In the genomic region with DNA sequence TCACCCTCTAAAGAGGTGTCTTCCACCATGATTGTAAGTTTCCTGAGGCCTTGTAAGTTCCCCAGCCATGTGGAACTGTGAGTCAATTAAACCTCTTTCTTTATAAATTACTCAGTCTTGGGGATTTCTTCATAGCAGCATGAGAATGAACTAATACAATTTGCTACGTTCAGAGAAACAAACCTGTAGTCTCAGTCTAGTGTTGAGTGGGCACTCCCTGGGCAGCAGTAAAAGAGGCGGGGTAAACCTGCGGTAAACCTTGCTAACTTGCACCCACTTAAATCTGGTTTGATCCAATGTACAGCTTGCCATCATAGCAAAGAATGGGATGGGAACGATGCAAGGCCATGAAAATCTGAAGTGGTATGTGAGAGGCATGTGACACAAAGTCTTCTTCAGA, we compare ENCODE assay signal across 17 cellular contexts. TPM values are rescaled to one million over a fixed set of nuclear protein-coding genes. Genes with fewer than 3 reads are reported as not detected.
A peak's percentile ranks its signal among the peaks of the same experiment; 100 is the strongest.
DNase-seq lines count a peak whose midpoint lies in the region; ATAC-seq and TF ChIP-seq lines count a peak whose summit lies in the region.
"Had no signal": no experiment of that assay in that cellular context is flagged by ENCODE, and none has a peak within 500 bp of the region (broad histone marks: within the 10 kb centered on the region; RNA-seq: fewer than 3 reads in every experiment).

No MANE protein-coding gene starts in this region.

- H3K4me1 ChIP-seq in gastroesophageal sphincter, result no peaks in the 10 kb centered on the region
- H3K4me1 ChIP-seq: A549, HAP-1 had no signal

- TF ChIP-seq EP300 in gastroesophageal sphincter (IDR thresholded peaks at IDR 0.05), result no peak

- H3K4me1 Mint-ChIP-seq in type B pancreatic cell (ENCODE audit: unreplicated experiment), result no peaks in the 10 kb centered on the region

- ATAC-seq in gastroesophageal sphincter, result no peak
- ATAC-seq: A549; CD8-positive, alpha-beta T cell; HepG2 had no signal

- H3K9me3 Mint-ChIP-seq in type B pancreatic cell, result no peaks in the 10 kb centered on the region
- H3K9me3 Mint-ChIP-seq: CD8-positive, alpha-beta T cell had no signal

- H3K27me3 ChIP-seq in gastroesophageal sphincter, result no peaks in the 10 kb centered on the region
- H3K27me3 ChIP-seq: BE2C had no signal

- 71 to 94% methylated on average over 2 to 4 of the region's 4 CpGs for WGBS in gastroesophageal sphincter (ENCODE audit: low coverage in 1 of 2), 2 donors

- no peak overlapping the region for H3K27ac Mint-ChIP-seq in type B pancreatic cell
- H3K27ac Mint-ChIP-seq: CD8-positive, alpha-beta T cell had no signal

- H3K27ac ChIP-seq in angular gyrus (ENCODE audit: low read depth, low read length) (peak overlapping the region; percentile 54), gastroesophageal sphincter (no peak overlapping the region)
- H3K27ac ChIP-seq: A549, C4-2B had no signal

- TF ChIP-seq CTCF in epithelial cell of esophagus (IDR thresholded peaks at IDR 0.05; ENCODE audit: insufficient read depth, low read depth, low read length, missing control alignments), result no peak
- no peak for TF ChIP-seq CTCF in gastroesophageal sphincter (IDR thresholded peaks at IDR 0.05)
- TF ChIP-seq CTCF in type B pancreatic cell (conservative IDR thresholded peaks at IDR 0.05), result no peak

- TF ChIP-seq POLR2A in gastroesophageal sphincter (IDR thresholded peaks at IDR 0.05), result no peak

- DNase-seq in DMS53 (lab: John Stamatoyannopoulos, UW), result peak; percentile 46
- peak; percentile 19 for DNase-seq in DMS53 treated with DMSO at 0.1 percent for 48 hours (lab: John Stamatoyannopoulos, UW; ENCODE audit: unreplicated experiment)
- peak; percentile 3 for DNase-seq in epithelial cell of esophagus (ENCODE audit: low read depth)
- no peak for DNase-seq in NCI-H2081 (lab: John Stamatoyannopoulos, UW)
- DNase-seq in type B pancreatic cell (ENCODE audit: extremely low spot score, unreplicated experiment), result no peak
- DNase-seq: BE2C; CD8-positive, alpha-beta T cell; COR-L47; DMS153; GF-D8 had no signal

- no peaks in the 10 kb centered on the region for H3K36me3 ChIP-seq in gastroesophageal sphincter
- H3K36me3 ChIP-seq: BE2C, HAP-1 had no signal

- H3K36me3 Mint-ChIP-seq in type B pancreatic cell, result no peaks in the 10 kb centered on the region
- H3K36me3 Mint-ChIP-seq: CD8-positive, alpha-beta T cell had no signal

- peaks cover 4% of the 10 kb centered on the region for H3K27me3 Mint-ChIP-seq in type B pancreatic cell

- H3K4me3 ChIP-seq in epithelial cell of esophagus (ENCODE audit: low read length) (no peak overlapping the region), gastroesophageal sphincter (no peak overlapping the region)
- H3K4me3 ChIP-seq: A549, HAP-1 had no signal

- no peak overlapping the region for H3K4me3 Mint-ChIP-seq in type B pancreatic cell
- H3K4me3 Mint-ChIP-seq: CD8-positive, alpha-beta T cell had no signal

- no peaks in the 10 kb centered on the region for H3K9me3 ChIP-seq in gastroesophageal sphincter
- H3K9me3 ChIP-seq: A549, BE2C, HAP-1 had no signal

RNA-seq across cellular contexts. Expression of gene GRXCR1, which starts 22.4 kb away (rescaled TPM):
- total RNA-seq in gastroesophageal sphincter (not detected), type B pancreatic cell (ENCODE audit: low replicate concordance) (not detected in 2 replicates)
- total RNA-seq: CD8-positive, alpha-beta T cell; H1; HepG2 had no signal

Comparison
In these comparisons a context has a peak if more than half of its experiments do, and no peak if none do; other contexts are left out.
1. DNase-seq: peak in DMS53 (single experiment), DMS53 treated with DMSO at 0.1 percent for 48 hours (single experiment) and epithelial cell of esophagus (single experiment); none in NCI-H2081 (0 of 2) and type B pancreatic cell (single experiment).